ENCODE assay signal across 21 cellular contexts in the genomic region with DNA sequence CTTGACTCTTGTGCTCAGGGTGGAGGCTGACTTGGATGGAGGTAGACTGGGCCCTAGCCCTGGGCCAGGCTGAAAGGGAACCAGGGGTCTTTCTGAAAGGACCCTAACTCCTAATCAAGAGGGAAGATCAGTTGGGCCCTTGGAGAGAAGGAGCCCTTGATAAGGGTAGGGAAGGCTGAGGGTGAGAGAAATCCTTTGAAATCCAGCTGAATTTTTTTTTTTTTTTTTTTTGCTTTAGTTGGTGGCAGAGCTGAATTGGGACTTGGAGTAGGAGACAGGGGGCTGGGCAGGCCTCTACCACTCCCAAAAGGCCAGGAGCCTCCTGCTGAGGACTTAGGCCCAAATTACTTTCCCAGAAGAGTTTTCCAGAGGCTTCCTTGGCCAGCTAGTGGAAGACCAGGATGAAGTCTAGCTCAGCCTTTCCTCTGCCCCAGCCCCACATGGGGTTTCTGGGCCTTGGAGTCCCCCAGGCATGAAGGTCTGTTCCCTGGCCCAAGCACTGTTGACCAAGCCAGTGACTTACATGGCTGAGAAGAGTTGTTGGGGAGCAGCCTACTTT. TPM values are rescaled to one million over a fixed set of nuclear protein-coding genes. Genes with fewer than 3 reads are reported as not detected.
DNase-seq lines count a peak whose midpoint lies in the region; FAIRE-seq and TF ChIP-seq lines count a peak whose summit lies in the region.
"Had no signal": no experiment of that assay in that cellular context is flagged by ENCODE, and none has a peak within 500 bp of the region (broad histone marks: within the 10 kb centered on the region; RNA-seq: fewer than 3 reads in every experiment).

No MANE protein-coding gene starts in this region.

- H3K27me3 ChIP-seq in A673 (replicated peaks; ENCODE audit: insufficient read depth, low read depth, low read length, poor library complexity) (no peaks in the 10 kb centered on the region), Peyer's patch (no peaks in the 10 kb centered on the region), trophoblast cell (ENCODE audit: insufficient read depth, low read length) (no peaks in the 10 kb centered on the region)

- TF ChIP-seq CTCF in A673 (conservative IDR thresholded peaks at IDR 0.05; ENCODE audit: low read depth, low read length) = no peak
- TF ChIP-seq CTCF in Peyer's patch (IDR thresholded peaks at IDR 0.05) = no peak
- TF ChIP-seq CTCF in kidney (IDR thresholded peaks at IDR 0.05; ENCODE audit: borderline replicate concordance, extremely low read depth, insufficient read depth) = no peak
- TF ChIP-seq CTCF in GM10266 (IDR thresholded peaks at IDR 0.05; ENCODE audit: control insufficient read depth, insufficient read depth, low read depth, missing control alignments) = no peak

- no peak overlapping the region for H3K14ac ChIP-seq in trophoblast cell (ENCODE audit: low read length)

- peak overlapping the region; percentile 33 for H3K27ac ChIP-seq in A673 (ENCODE audit: low read depth, low read length, poor library complexity, severe bottlenecking)
- peak overlapping the region; percentile 34 to 92 (median 66) for H3K27ac ChIP-seq in Peyer's patch
- peak overlapping the region; percentile 93 to 98 for H3K27ac ChIP-seq in kidney (ENCODE audit: low read depth in 2 of 2, low read length in 2 of 2)
- no peak overlapping the region for H3K27ac ChIP-seq in trophoblast cell (ENCODE audit: low read depth, low read length)
- no peak overlapping the region for H3K27ac ChIP-seq in substantia nigra (ENCODE audit: low read depth, low read length, poor library complexity, severe bottlenecking)
- H3K27ac ChIP-seq: GM23248, prostate gland had no signal

- H3K9me3 ChIP-seq in A673 (ENCODE audit: low read depth, low read length, poor library complexity, severe bottlenecking) (no peaks in the 10 kb centered on the region), Peyer's patch (no peaks in the 10 kb centered on the region), kidney (ENCODE audit: control insufficient read depth in 1 of 2, low read length in 2 of 2) (no peaks in the 10 kb centered on the region), trophoblast cell (ENCODE audit: insufficient read depth, low read depth, low read length) (no peaks in the 10 kb centered on the region)
- H3K9me3 ChIP-seq: prostate gland had no signal

- H2AFZ ChIP-seq in trophoblast cell (ENCODE audit: insufficient read depth, low read length, poor library complexity) = no peak overlapping the region
- H2AFZ ChIP-seq: GM23248 had no signal

- CTCF ChIA-PET in A673 (lab: Charles Lee) = no interaction called here

- H4K91ac ChIP-seq in trophoblast cell (ENCODE audit: low read depth, low read length) = peak overlapping the region; percentile 28

- peak overlapping the region; percentile 2 for H2BK5ac ChIP-seq in trophoblast cell (ENCODE audit: low read depth, low read length, poor library complexity)

- H3K9ac ChIP-seq in kidney (ENCODE audit: low read length in 2 of 2) = peak overlapping the region; percentile 85 to 95
- H3K9ac ChIP-seq in trophoblast cell (ENCODE audit: low read length) = no peak overlapping the region
- H3K9ac ChIP-seq: GM23248 had no signal

- peaks cover 10% of the 10 kb centered on the region for H3K79me1 ChIP-seq in trophoblast cell (ENCODE audit: low read length)

- DNase-seq in A673 (ENCODE audit: low spot score) (no peak), Peyer's patch (no peak), kidney (no peak), trophoblast cell (no peak), DMS53 treated with DMSO at 0.1 percent for 48 hours (lab: John Stamatoyannopoulos, UW; ENCODE audit: unreplicated experiment) (no peak), substantia nigra (lab: John Stamatoyannopoulos, UW) (no peak), NCI-H510A treated with DMSO at 0.1 percent for 48 hours (lab: John Stamatoyannopoulos, UW) (no peak), GM10266 (ENCODE audit: extremely low spot score) (no peak)
- DNase-seq: activated effector memory CD4-positive, alpha-beta T cell treated with Interleukin-2 at 50 U/mL for 16 hours; amygdala; cerebellar nuclear complex; foreskin fibroblast; GM23248; MV-4-11; naive B cell; NCI-H1930; NCI-H524 treated with DMSO at 0.1 percent for 48 hours; SHP77 treated with DMSO at 0.1 percent for 48 hours; stimulated activated CD4-positive, alpha-beta T cell treated with anti-CD3 and anti-CD28 coated beads, Interleukin-12 subunit alpha, Interleukin-12 subunit beta, amount 100 ng/mL, for 4 hours had no signal

- BruUV-seq in A673 (replicated peaks; lab: Mats Ljungman, UMichigan) = no TSS peak

- H4K12ac ChIP-seq in trophoblast cell (ENCODE audit: low read depth, low read length) = no peak overlapping the region

- H2AK5ac ChIP-seq in trophoblast cell (ENCODE audit: low read length) = peak overlapping the region; percentile 26

- H3K36me3 ChIP-seq in A673 (ENCODE audit: insufficient read depth, low read length, poor library complexity, severe bottlenecking) (peaks cover 9% of the 10 kb centered on the region), Peyer's patch (peaks cover 0 to 18% (median 0%) of the 10 kb centered on the region in 3 donors), kidney (ENCODE audit: control insufficient read depth in 1 of 2, insufficient read depth in 2 of 2, low read length in 2 of 2) (peaks cover 0 to 8% of the 10 kb centered on the region in 2 donors), trophoblast cell (ENCODE audit: control insufficient read depth in 1 of 2, insufficient read depth in 2 of 2, low read length in 2 of 2) (peaks cover 3 to 6% of the 10 kb centered on the region in 2 experiments)
- H3K36me3 ChIP-seq: prostate gland had no signal

- no peak for TF ChIP-seq POLR2A in Peyer's patch (IDR thresholded peaks at IDR 0.05)

- peaks cover 4% of the 10 kb centered on the region for H3K79me2 ChIP-seq in trophoblast cell (ENCODE audit: control insufficient read depth, insufficient read depth, low read length, poor library complexity)

- H4K8ac ChIP-seq in trophoblast cell (ENCODE audit: low read depth, low read length) = no peak overlapping the region

- peak overlapping the region; percentile 50 for H3K4ac ChIP-seq in trophoblast cell (ENCODE audit: low read depth, low read length)

- intact Hi-C loops in A673 (cut with micrococcal nuclease; ENCODE audit: unreplicated experiment) = no loop called here
- intact Hi-C loops in kidney (cut with DNase I) = loop anchor here (10.0 kb wide), 1 partner anchor 256 kb away; no protein-coding TSS in a partner anchor

- H3K4me1 ChIP-seq in A673 (ENCODE audit: insufficient read depth, low read length, poor library complexity, severe bottlenecking) (peaks cover 57% of the 10 kb centered on the region), Peyer's patch (peaks cover 0 to 49% (median 10%) of the 10 kb centered on the region in 4 donors), kidney (ENCODE audit: control insufficient read depth in 1 of 2, insufficient read depth in 1 of 2, low read depth in 1 of 2, low read length in 2 of 2) (peaks cover 7 to 17% of the 10 kb centered on the region in 2 donors), trophoblast cell (ENCODE audit: control insufficient read depth in 1 of 2, insufficient read depth in 2 of 2, low read length in 2 of 2) (peaks cover 29 to 47% of the 10 kb centered on the region in 2 experiments)

- POLR2A ChIA-PET in A673 (lab: Charles Lee; ENCODE audit: low non-redundant PET) = interaction anchor here (0.6 kb wide), 1 partner anchor 239 kb away, joined by 3 read pairs; no protein-coding TSS in a partner anchor

- no peak overlapping the region for H3K18ac ChIP-seq in trophoblast cell (ENCODE audit: low read length)

- peak overlapping the region; percentile 58 for H2BK12ac ChIP-seq in trophoblast cell (ENCODE audit: low read length)

- peak overlapping the region; percentile 62 for H3K4me2 ChIP-seq in trophoblast cell (ENCODE audit: low read length)

- H3K4me3 ChIP-seq in A673 (ENCODE audit: low read depth, low read length, poor library complexity, severe bottlenecking) (no peak overlapping the region), Peyer's patch (peak overlapping the region in 2 of 4 donors; percentile 33 to 66), kidney (ENCODE audit: low read length in 2 of 2) (peak overlapping the region; percentile 69 to 93), trophoblast cell (ENCODE audit: low read depth, low read length) (no peak overlapping the region)
- H3K4me3 ChIP-seq: GM23248, prostate gland had no signal

- FAIRE-seq in kidney (lab: Jason Lieb, UNC) = no peak

- H3K23ac ChIP-seq in trophoblast cell (ENCODE audit: low read length) = no peak overlapping the region

- no peak overlapping the region for H2BK120ac ChIP-seq in trophoblast cell (ENCODE audit: insufficient read depth, low read length, poor library complexity)

RNA-seq across cellular contexts. Expression of a gene that starts 0.6 kb away (rescaled TPM):
- total RNA-seq in A673 (2021) (40.7 and 46.1 TPM in 2 replicates), Peyer's patch (10 to 100 TPM; 37.0 to 89.3 (median 65.4) TPM), kidney (99.0 TPM)
- polyA plus RNA-seq in kidney (ENCODE audit: insufficient read depth, low read depth, low replicate concordance) = 12.1 TPM
- polyA plus RNA-seq in trophoblast cell (2013) = 8.1 and 10.4 TPM in 2 replicates

RNA-seq across cellular contexts. Expression of a gene that starts 2.9 kb away (rescaled TPM):
- total RNA-seq in A673 (2021) = 5.9 and 6.4 TPM in 2 replicates
- 10 to 100 TPM in 3 of 4 donors, 1 to 10 TPM in 1; 7.7 to 22.5 (median 15.0) TPM for total RNA-seq in Peyer's patch
- total RNA-seq in kidney = 27.0 TPM
- polyA plus RNA-seq in kidney (ENCODE audit: insufficient read depth, low read depth, low replicate concordance) = 12.3 TPM
- 3.2 and 3.5 TPM in 2 replicates for polyA plus RNA-seq in trophoblast cell (2013)
- total RNA-seq: G401 had no signal

RNA-seq across cellular contexts. Expression of a gene that starts 12.5 kb away (rescaled TPM):
- total RNA-seq in A673 (2021) (9.7 and 11.9 TPM in 2 replicates), Peyer's patch (1 to 10 TPM; 1.8 to 6.6 (median 5.1) TPM), kidney (22.6 TPM)
- 4.4 TPM for polyA plus RNA-seq in kidney (ENCODE audit: insufficient read depth, low read depth, low replicate concordance)
- 5.5 and 6.2 TPM in 2 replicates for polyA plus RNA-seq in trophoblast cell (2013)

RNA-seq across cellular contexts. Expression of a gene that starts 14.1 kb away (rescaled TPM):
- 19.8 and 27.6 TPM in 2 replicates for total RNA-seq in A673 (2021)
- total RNA-seq in Peyer's patch = 10 to 100 TPM; 34.3 to 98.4 (median 66.7) TPM
- 90.2 TPM for total RNA-seq in kidney
- polyA plus RNA-seq in kidney (ENCODE audit: insufficient read depth, low read depth, low replicate concordance) = 44.0 TPM
- 10.6 and 10.9 TPM in 2 replicates for polyA plus RNA-seq in trophoblast cell (2013)

RNA-seq across cellular contexts. Expression of a gene that starts 20.1 kb away (rescaled TPM):
- total RNA-seq in A673 (2021) = 32.2 and 37.9 TPM in 2 replicates
- total RNA-seq in Peyer's patch = 10 to 100 TPM; 10.7 to 22.8 (median 19.0) TPM
- 45.4 TPM for total RNA-seq in kidney
- polyA plus RNA-seq in kidney (ENCODE audit: insufficient read depth, low read depth, low replicate concordance) = 49.6 TPM
- polyA plus RNA-seq in trophoblast cell (2013) = 9.6 and 9.8 TPM in 2 replicates

Comparison
In these comparisons a context has a peak if more than half of its experiments do, and no peak if none do; other contexts are left out.
1. H3K27ac ChIP-seq: peak in A673 (single experiment), Peyer's patch (4 of 4) and kidney (2 of 2); none in trophoblast cell (single experiment) and substantia nigra (single experiment).
2. H3K4me3 ChIP-seq: peak in kidney (2 of 2); none in A673 (single experiment) and trophoblast cell (single experiment).